In genomic region chr12:53234236-53234635, GRCh38 we compare ENCODE assay signal across 10 cellular contexts. TPM values are rescaled to one million over a fixed set of nuclear protein-coding genes. Genes with fewer than 3 reads are reported as not detected.
DNase-seq lines count a peak whose midpoint lies in the region; TF ChIP-seq lines count a peak whose summit lies in the region.
"Had no signal": no experiment of that assay in that cellular context is flagged by ENCODE, and none has a peak within 500 bp of the region (broad histone marks: within the 10 kb centered on the region; RNA-seq: fewer than 3 reads in every experiment).

No MANE protein-coding gene starts in this region.

- no peaks in the 10 kb centered on the region for H4K20me1 ChIP-seq in GM23248 (ENCODE audit: insufficient read depth)

- peaks cover 4% of the 10 kb centered on the region; the same call in 1 of the 2 replicates for H3F3A ChIP-seq in GM23248 (ENCODE audit: insufficient read depth)

- H3K36me3 ChIP-seq in GM23248 (ENCODE audit: low read depth) (no peaks in the 10 kb centered on the region), esophagus muscularis mucosa (no peaks in the 10 kb centered on the region), trophoblast cell (ENCODE audit: control insufficient read depth in 1 of 2, insufficient read depth in 2 of 2, low read length in 2 of 2) (no peaks in the 10 kb centered on the region)

- H3K27ac ChIP-seq in GM23248 (peak overlapping the region; percentile 70), esophagus muscularis mucosa (replicated peaks in 1 of 4) (peak overlapping the region; percentile 88 to 96 (median 90)), trophoblast cell (ENCODE audit: low read depth, low read length) (no peak overlapping the region)
- H3K27ac ChIP-seq: foreskin keratinocyte had no signal

- H3K4me2 ChIP-seq in GM23248 (ENCODE audit: unreplicated experiment) (peak overlapping the region; percentile 77), trophoblast cell (ENCODE audit: low read length) (peak overlapping the region; percentile 31)

- no peaks in the 10 kb centered on the region for H3K9me2 ChIP-seq in GM23248 (ENCODE audit: insufficient read depth)

- TF ChIP-seq EP300 in esophagus muscularis mucosa (IDR thresholded peaks at IDR 0.05): no peak

- no peak overlapping the region for H2BK5ac ChIP-seq in trophoblast cell (ENCODE audit: low read depth, low read length, poor library complexity)

- peaks cover 21% of the 10 kb centered on the region for H3K79me1 ChIP-seq in trophoblast cell (ENCODE audit: low read length)

- H3K27me3 ChIP-seq in GM23248 (replicated peaks; ENCODE audit: insufficient read depth) (no peaks in the 10 kb centered on the region), esophagus muscularis mucosa (no peaks in the 10 kb centered on the region), trophoblast cell (ENCODE audit: insufficient read depth, low read length) (no peaks in the 10 kb centered on the region)
- H3K27me3 ChIP-seq: foreskin keratinocyte had no signal

- H3K9me3 ChIP-seq in GM23248 (ENCODE audit: low read depth) (no peaks in the 10 kb centered on the region), esophagus muscularis mucosa (no peaks in the 10 kb centered on the region), trophoblast cell (ENCODE audit: insufficient read depth, low read depth, low read length) (no peaks in the 10 kb centered on the region)

- no peaks in the 10 kb centered on the region for H3K27me3 Mint-ChIP-seq in Calu3 (ENCODE audit: unreplicated experiment)
- H3K27me3 Mint-ChIP-seq: natural killer cell treated with Interleukin-12 subunit alpha and Interleukin-12 subunit beta and Interleukin-15 and Interleukin-18, amount 100 ng/mL, for 72 hours had no signal

- TF ChIP-seq POLR2A in esophagus muscularis mucosa (IDR thresholded peaks at IDR 0.05; ENCODE audit: low read depth): no peak

- H3K4me3 ChIP-seq in GM23248 (peak overlapping the region; percentile 65), esophagus muscularis mucosa (no peak overlapping the region), trophoblast cell (ENCODE audit: low read depth, low read length) (no peak overlapping the region)

- H3K4me1 ChIP-seq in GM23248 (ENCODE audit: insufficient read depth) (peaks cover 27% of the 10 kb centered on the region), esophagus muscularis mucosa (peaks cover 34 to 57% (median 55%) of the 10 kb centered on the region in 4 donors), trophoblast cell (ENCODE audit: control insufficient read depth in 1 of 2, insufficient read depth in 2 of 2, low read length in 2 of 2) (peaks cover 35 to 41% of the 10 kb centered on the region in 2 experiments)

- H3K18ac ChIP-seq in trophoblast cell (ENCODE audit: low read length): no peak overlapping the region

- no peak overlapping the region for H2AK5ac ChIP-seq in trophoblast cell (ENCODE audit: low read length)

- peak overlapping the region; percentile 58 for H4K91ac ChIP-seq in trophoblast cell (ENCODE audit: low read depth, low read length)

- WGBS in GM23248 (ENCODE audit: low coverage in 1 of 2, low lambda C conversion rate in 2 of 2, missing lambda C conversion rate in 2 of 2), 2 experiments: 5 to 6% methylated on average over 3 to 13 of the region's 13 CpGs
- 15% methylated on average over 12 of the region's 13 CpGs for WGBS in esophagus muscularis mucosa
- no CpG with 5 or more reads among the region's 13 CpGs for WGBS in trophoblast cell (ENCODE audit: extremely low coverage, insufficient coverage, insufficient read length)

- DNase-seq in GM23248 (peak; percentile 31), NCI-H82 treated with DMSO at 0.1 percent for 48 hours (lab: John Stamatoyannopoulos, UW; ENCODE audit: unreplicated experiment) (peak; percentile 44), esophagus muscularis mucosa (ENCODE audit: extremely low spot score) (no peak), trophoblast cell (no peak), Calu3 (no peak), ACHN (no peak), SIG-M5 (lab: John Stamatoyannopoulos, UW) (no peak)
- DNase-seq: activated CD4-positive, alpha-beta T cell treated with anti-CD3 and anti-CD28 coated beads for 48 hours; foreskin keratinocyte had no signal

- intact Hi-C loops in esophagus muscularis mucosa (cut with DNase I): no loop called here
- intact Hi-C loops in Calu3 (cut with micrococcal nuclease; ENCODE audit: unreplicated experiment): no loop called here

- H3K4me3 Mint-ChIP-seq in Calu3 (ENCODE audit: low read depth, unreplicated experiment): no peak overlapping the region
- H3K4me3 Mint-ChIP-seq: natural killer cell treated with Interleukin-12 subunit alpha and Interleukin-12 subunit beta and Interleukin-15 and Interleukin-18, amount 100 ng/mL, for 72 hours had no signal

- peaks cover 39% of the 10 kb centered on the region for H3K36me3 Mint-ChIP-seq in Calu3 (ENCODE audit: insufficient read depth, unreplicated experiment)
- H3K36me3 Mint-ChIP-seq: natural killer cell treated with Interleukin-12 subunit alpha and Interleukin-12 subunit beta and Interleukin-15 and Interleukin-18, amount 100 ng/mL, for 72 hours had no signal

- no peak overlapping the region for H3K4ac ChIP-seq in trophoblast cell (ENCODE audit: low read depth, low read length)

- H3K9me3 Mint-ChIP-seq in Calu3 (ENCODE audit: low read depth, unreplicated experiment): no peaks in the 10 kb centered on the region
- H3K9me3 Mint-ChIP-seq: natural killer cell treated with Interleukin-12 subunit alpha and Interleukin-12 subunit beta and Interleukin-15 and Interleukin-18, amount 100 ng/mL, for 72 hours had no signal

- no peak overlapping the region for H4K12ac ChIP-seq in trophoblast cell (ENCODE audit: low read depth, low read length)

- H3K4me1 Mint-ChIP-seq in Calu3 (ENCODE audit: low read depth, unreplicated experiment): peaks cover 24% of the 10 kb centered on the region

- in situ Hi-C loops in GM23248 (cut with MboI): no loop called here
- in situ Hi-C loops in ACHN (cut with HindIII; ENCODE audit: low pct_ligation_motif_present, low pct_unique_long_range_greater_than_20kb, low sequenced_read_pairs): no loop called here

- H3K9ac ChIP-seq in GM23248 (peak overlapping the region; percentile 6; the same call in 1 of the 2 replicates), trophoblast cell (ENCODE audit: low read length) (no peak overlapping the region)

- CTCF ChIA-PET in Calu3 (lab: Charles Lee): interaction anchor here (1.1 to 1.2 kb wide), 2 partner anchors 27 to 34 kb away, joined by 3 read pairs; partner anchors contain the start of genes ESPL1 and ITGB7

- no peak overlapping the region for H2BK12ac ChIP-seq in trophoblast cell (ENCODE audit: low read length)

- BruUV-seq in Calu3 (replicated peaks; lab: Mats Ljungman, UMichigan): no TSS peak

- no peak for TF ChIP-seq CTCF in esophagus muscularis mucosa (IDR thresholded peaks at IDR 0.05)
- TF ChIP-seq CTCF in Calu3 (IDR thresholded peaks at IDR 0.05; ENCODE audit: unreplicated experiment): no peak

- no peak overlapping the region for H2BK120ac ChIP-seq in trophoblast cell (ENCODE audit: insufficient read depth, low read length, poor library complexity)

- H3K27ac Mint-ChIP-seq in Calu3 (ENCODE audit: unreplicated experiment): no peak overlapping the region

- no peak overlapping the region for H3K14ac ChIP-seq in trophoblast cell (ENCODE audit: low read length)

- no peak overlapping the region for H3K23ac ChIP-seq in trophoblast cell (ENCODE audit: low read length)

- H3K79me2 ChIP-seq in GM23248 (ENCODE audit: insufficient read depth): peaks cover 15% of the 10 kb centered on the region
- peaks cover 3% of the 10 kb centered on the region for H3K79me2 ChIP-seq in trophoblast cell (ENCODE audit: control insufficient read depth, insufficient read depth, low read length, poor library complexity)

- H2AFZ ChIP-seq in GM23248 (peak overlapping the region; percentile 55), trophoblast cell (ENCODE audit: insufficient read depth, low read length, poor library complexity) (no peak overlapping the region)

- H4K8ac ChIP-seq in trophoblast cell (ENCODE audit: low read depth, low read length): no peak overlapping the region

RNA-seq across cellular contexts. Expression of gene RARG, which starts 2.2 kb away (rescaled TPM):
- 75.3 and 76.6 TPM in 2 replicates for total RNA-seq in GM23248 (2014; rRNA removed; shearing (Covaris generic))
- 116 and 118 TPM in 2 replicates for polyA plus RNA-seq in GM23248 (2016; fragmentation: Nextera tagmentation; extraction: Ambion mirVana)
- total RNA-seq in esophagus muscularis mucosa: 10 to 100 TPM; 10.3 to 26.1 (median 22.9) TPM
- 9.8 and 10.0 TPM in 2 replicates for polyA plus RNA-seq in trophoblast cell (2013)
- 36.7 and 43.0 TPM in 2 replicates for total RNA-seq in Calu3 (2022)

RNA-seq across cellular contexts. Expression of gene ITGB7, which starts 27.2 kb away (rescaled TPM):
- 1.4 and 2.4 TPM in 2 replicates for total RNA-seq in GM23248 (2014; rRNA removed; shearing (Covaris generic))
- 0.84 and 1.2 TPM in 2 replicates for polyA plus RNA-seq in GM23248 (2016; fragmentation: Nextera tagmentation; extraction: Ambion mirVana)
- total RNA-seq in esophagus muscularis mucosa (1 to 10 TPM; 1.1 to 1.8 (median 1.4) TPM), Calu3 (2022) (4.3 and 5.0 TPM in 2 replicates)
- 0.11 and 0.12 TPM in 2 replicates for polyA plus RNA-seq in trophoblast cell (2013)

RNA-seq across cellular contexts. Expression of gene ESPL1, which starts 33.9 kb away (rescaled TPM):
- 5.6 and 8.5 TPM in 2 replicates for total RNA-seq in GM23248 (2014; rRNA removed; shearing (Covaris generic))
- 2.0 and 3.3 TPM in 2 replicates for polyA plus RNA-seq in GM23248 (2016; fragmentation: Nextera tagmentation; extraction: Ambion mirVana)
- total RNA-seq in esophagus muscularis mucosa: 1 to 10 TPM in 1 of 4 donors, under 1 TPM in 3; under 0.01 to 2.0 (median 0.24) TPM
- 12.8 and 13.8 TPM in 2 replicates for polyA plus RNA-seq in trophoblast cell (2013)
- 24.3 and 31.1 TPM in 2 replicates for total RNA-seq in Calu3 (2022)

RNA-seq across cellular contexts. Expression of gene CSAD, which starts 53.5 kb away (rescaled TPM):
- 13.4 and 14.2 TPM in 2 replicates for total RNA-seq in GM23248 (2014; rRNA removed; shearing (Covaris generic))
- 6.1 and 8.6 TPM in 2 replicates for polyA plus RNA-seq in GM23248 (2016; fragmentation: Nextera tagmentation; extraction: Ambion mirVana)
- total RNA-seq in esophagus muscularis mucosa: 10 to 100 TPM; 10.8 to 27.8 (median 15.0) TPM
- 8.8 and 9.2 TPM in 2 replicates for polyA plus RNA-seq in trophoblast cell (2013)
- total RNA-seq in Calu3 (2022): 12.2 and 24.0 TPM in 2 replicates

RNA-seq across cellular contexts. Expression of gene ZNF740, which starts 53.7 kb away (rescaled TPM):
- 5.1 and 6.5 TPM in 2 replicates for total RNA-seq in GM23248 (2014; rRNA removed; shearing (Covaris generic))
- polyA plus RNA-seq in GM23248 (2016; fragmentation: Nextera tagmentation; extraction: Ambion mirVana): 2.8 and 3.9 TPM in 2 replicates
- total RNA-seq in esophagus muscularis mucosa: 10 to 100 TPM; 12.4 to 19.6 (median 15.3) TPM
- polyA plus RNA-seq in trophoblast cell (2013): 7.0 and 7.6 TPM in 2 replicates
- 30.3 and 32.7 TPM in 2 replicates for total RNA-seq in Calu3 (2022)

Comparison
In these comparisons a context has a peak if more than half of its experiments do, and no peak if none do; other contexts are left out.
1. DNase-seq: peak in GM23248 (single experiment) and NCI-H82 treated with DMSO at 0.1 percent for 48 hours (single experiment); none in esophagus muscularis mucosa (single experiment), trophoblast cell (0 of 2), Calu3 (single experiment), ACHN (single experiment) and SIG-M5 (single experiment).